Comparison of ENCODE assay signal across 8 cellular contexts in genomic region chr1:23838401-23838866, GRCh38. TPM values are rescaled to one million over a fixed set of nuclear protein-coding genes. Genes with fewer than 3 reads are reported as not detected.
DNase-seq lines count a peak whose midpoint lies in the region; ATAC-seq, FAIRE-seq and TF ChIP-seq lines count a peak whose summit lies in the region.

No MANE protein-coding gene starts in this region.

- no peaks in the 10 kb centered on the region for H3K36me3 ChIP-seq in pancreas
- H3K36me3 ChIP-seq in thyroid gland, result no peaks in the 10 kb centered on the region

- no peak for TF ChIP-seq POLR2A in thyroid gland (IDR thresholded peaks at IDR 0.05)

- 0 to 1% methylated on average over 21 of the region's 21 CpGs for WGBS in pancreas, 2 donors
- WGBS in thyroid gland, 2 donors, result 0 to 1% methylated on average over 14 to 19 of the region's 21 CpGs

- TF ChIP-seq CTCF in GM10266 (IDR thresholded peaks at IDR 0.05; ENCODE audit: control insufficient read depth, insufficient read depth, low read depth, missing control alignments) (no peak), RWPE1 (conservative IDR thresholded peaks at IDR 0.05; ENCODE audit: low read depth) (no peak), pancreas (IDR thresholded peaks at IDR 0.05) (no peak), thyroid gland (IDR thresholded peaks at IDR 0.05) (no peak)

- POLR2A ChIA-PET in RWPE1 (lab: Yijun Ruan, JAX; ENCODE audit: low non-redundant PET), result no interaction called here

- no peak for FAIRE-seq in frontal cortex (lab: Jason Lieb, UNC)
- FAIRE-seq in pancreas (lab: Jason Lieb, UNC), result no peak

- ATAC-seq in pancreas (peak; percentile 98 to 100 (median 100)), GM19467 (IDR thresholded peaks at IDR 0.05; ENCODE audit: unreplicated experiment) (no peak)

- intact Hi-C loops in pancreas (cut with DNase I) (no loop called here), thyroid gland (cut with DNase I) (no loop called here)

- H3K4me1 ChIP-seq in pancreas (peaks cover 0 to 3% (median 0%) of the 10 kb centered on the region in 3 donors), thyroid gland (peaks cover 6 to 10% of the 10 kb centered on the region in 2 donors)

- H3K4me3 ChIP-seq in pancreas (peak overlapping the region in 2 of 4 donors; percentile 22 to 41), thyroid gland (replicated peaks in 1 of 3) (peak overlapping the region in 1 of 3 donors; percentile 7)

- H3K27ac ChIP-seq in RWPE1 (no peak overlapping the region), pancreas (no peak overlapping the region), thyroid gland (no peak overlapping the region)

- DNase-seq in GM10266 (ENCODE audit: extremely low spot score) (peak; percentile 72), HT1080 (ENCODE audit: low read depth) (peak; percentile 28), RWPE1 (ENCODE audit: low spot score) (peak; percentile 65), frontal cortex (ENCODE audit: low spot score in 2 of 2) (peak; percentile 37 to 47), pancreas (peak; percentile 57 to 87 (median 76)), thyroid gland (peak; percentile 60 to 62)
- peak; percentile 68 for DNase-seq in activated effector memory CD4-positive, alpha-beta T cell treated with Interleukin-2 at 50 U/mL for 16 hours

- CTCF ChIA-PET in RWPE1 (lab: Yijun Ruan, JAX), result no interaction called here

- H3K27me3 ChIP-seq in pancreas (no peaks in the 10 kb centered on the region), thyroid gland (no peaks in the 10 kb centered on the region)

- no peaks in the 10 kb centered on the region for H3K9me3 ChIP-seq in pancreas
- H3K9me3 ChIP-seq in thyroid gland, result no peaks in the 10 kb centered on the region

RNA-seq across cellular contexts. Expression of gene HMGCL, which starts 13.2 kb away (rescaled TPM):
- 9.0 and 9.9 TPM in 2 replicates for total RNA-seq in HT1080 (2014; rRNA removed; shearing (Covaris generic))
- 20.3 and 24.0 TPM in 2 replicates for polyA plus RNA-seq in HT1080 (2015; cell fraction: cytosol; rRNA removed)
- 27.7 and 28.4 TPM in 2 replicates for polyA plus RNA-seq in HT1080 (2015; cell fraction: nucleus; rRNA removed)
- total RNA-seq in frontal cortex (11.8 TPM), pancreas (10 to 100 TPM; 16.2 to 26.0 (median 16.9) TPM), thyroid gland (10 to 100 TPM; 35.8 to 84.3 (median 57.0) TPM)
- 10 to 100 TPM; 18.9 to 27.0 TPM for polyA plus RNA-seq in pancreas

RNA-seq across cellular contexts. Expression of gene FUCA1, which starts 29.7 kb away (rescaled TPM):
- total RNA-seq in HT1080 (2014; rRNA removed; shearing (Covaris generic)), result 2.3 and 3.5 TPM in 2 replicates
- 8.0 and 10.1 TPM in 2 replicates for polyA plus RNA-seq in HT1080 (2015; cell fraction: cytosol; rRNA removed)
- 11.7 and 14.0 TPM in 2 replicates for polyA plus RNA-seq in HT1080 (2015; cell fraction: nucleus; rRNA removed)
- 21.6 TPM for total RNA-seq in frontal cortex
- total RNA-seq in pancreas, result 10 to 100 TPM in 3 of 6 donors, 1 to 10 TPM in 3; 8.3 to 23.4 (median 13.3) TPM
- 10 to 100 TPM; 14.0 to 27.8 TPM for polyA plus RNA-seq in pancreas
- 100 to 1,000 TPM in 3 of 4 donors, 10 to 100 TPM in 1; 75.5 to 133 (median 112) TPM for total RNA-seq in thyroid gland

RNA-seq across cellular contexts. Expression of gene GALE, which starts 37.9 kb away (rescaled TPM):
- 144 and 146 TPM in 2 replicates for total RNA-seq in HT1080 (2014; rRNA removed; shearing (Covaris generic))
- polyA plus RNA-seq in HT1080 (2015; cell fraction: cytosol; rRNA removed), result 169 and 186 TPM in 2 replicates
- polyA plus RNA-seq in HT1080 (2015; cell fraction: nucleus; rRNA removed), result 252 and 280 TPM in 2 replicates
- total RNA-seq in frontal cortex, result 26.1 TPM
- total RNA-seq in pancreas, result 10 to 100 TPM in 5 of 6 donors, 1 to 10 TPM in 1; 5.6 to 15.2 (median 11.4) TPM
- polyA plus RNA-seq in pancreas, result 10 to 100 TPM; 20.1 to 34.6 TPM
- total RNA-seq in thyroid gland, result 10 to 100 TPM in 2 of 4 donors, 1 to 10 TPM in 2; 4.6 to 12.6 (median 8.4) TPM

RNA-seq across cellular contexts. Expression of gene LYPLA2, which starts 47.5 kb away (rescaled TPM):
- total RNA-seq in HT1080 (2014; rRNA removed; shearing (Covaris generic)), result 165 and 186 TPM in 2 replicates
- polyA plus RNA-seq in HT1080 (2015; cell fraction: cytosol; rRNA removed), result 137 and 158 TPM in 2 replicates
- polyA plus RNA-seq in HT1080 (2015; cell fraction: nucleus; rRNA removed), result 155 TPM in 2 replicates
- total RNA-seq in frontal cortex (27.7 TPM), pancreas (10 to 100 TPM; 13.6 to 31.3 (median 21.6) TPM), thyroid gland (10 to 100 TPM; 31.3 to 75.4 (median 60.6) TPM)
- polyA plus RNA-seq in pancreas, result 10 to 100 TPM; 37.0 to 45.4 TPM
